In genomic region chr3:42717311-42717710, GRCh38 we compare ENCODE assay signal across 25 cellular contexts. TPM values are rescaled to one million over a fixed set of nuclear protein-coding genes. Genes with fewer than 3 reads are reported as not detected.
"Had no signal": no experiment of that assay in that cellular context is flagged by ENCODE, and none has a peak within 500 bp of the region (broad histone marks: within the 10 kb centered on the region; RNA-seq: fewer than 3 reads in every experiment).

No MANE protein-coding gene starts in this region.

- DNase-seq: activated CD4-positive, CD25-positive, alpha-beta regulatory T cell treated with anti-CD3 and anti-CD28 coated beads, Interleukin-2, amount 50 U/mL, for 72 hours; activated naive CD4-positive, alpha-beta T cell; activated T-cell treated with anti-CD3 and anti-CD28 coated beads, Interleukin-2, amount 50 U/mL, for 1 hour; adrenal gland; effector memory CD4-positive, alpha-beta T cell; hypothalamus; mesenchymal stem cell; pancreas; psoas muscle; right cardiac atrium; stimulated activated CD4-positive, alpha-beta T cell treated with anti-CD3 and anti-CD28 coated beads, Interleukin-1b, Interleukin-23, amount 100 ng/mL, for 48 hours; substantia nigra had no signal

- H3K27me3 ChIP-seq: adrenal gland, breast epithelium, gastrocnemius medialis, neutrophil, pancreas, tibial artery had no signal

- H3K4me1 ChIP-seq: adrenal gland, breast epithelium, pancreas had no signal

- H3K9me3 ChIP-seq: adrenal gland, breast epithelium, gastrocnemius medialis, neutrophil, pancreas, psoas muscle, tibial artery had no signal

- H3K27ac ChIP-seq: adrenal gland, breast epithelium, gastrocnemius medialis, neutrophil, pancreas, psoas muscle, tibial artery, VCaP had no signal

- H3K36me3 ChIP-seq: adrenal gland, breast epithelium, gastrocnemius medialis, neutrophil, pancreas, tibial artery had no signal

- H3K4me3 ChIP-seq: adrenal gland, breast epithelium, gastrocnemius medialis, pancreas, psoas muscle, tibial artery had no signal

RNA-seq across cellular contexts. Expression of gene HHATL, which starts 14.7 kb away (rescaled TPM):
- total RNA-seq: astrocyte; dermis microvascular lymphatic vessel endothelial cell; esophagus mucosa; mononuclear cell; T-helper 2 cell treated with Interferon-gamma antibody and Interleukin-4, amounts not matched to agents 100 ng/mL and 5 ng/mL, for 36 hours had no signal

RNA-seq across cellular contexts. Expression of gene KLHL40, which starts 32.0 kb away (rescaled TPM):
- total RNA-seq: astrocyte; breast epithelium; dermis microvascular lymphatic vessel endothelial cell; esophagus mucosa; lower leg skin; mononuclear cell; pancreas; T-helper 2 cell treated with Interferon-gamma antibody and Interleukin-4, amounts not matched to agents 100 ng/mL and 5 ng/mL, for 36 hours; ureter had no signal

RNA-seq across cellular contexts. Expression of gene CCDC13, which starts 55.7 kb away (rescaled TPM):
- total RNA-seq: esophagus mucosa, skeletal muscle tissue had no signal
